Comparison of ENCODE assay signal across 1 cellular context in genomic region chr2:238238766-238239551, GRCh38.
A peak's percentile ranks its signal among the peaks of the same experiment; 100 is the strongest.
TF ChIP-seq lines count a peak whose summit lies in the region.

No MANE protein-coding gene starts in this region.

TF ChIP-seq in HepG2, 621 proteins besides CTCF, POLR2A, EP300 and RAD21 (continued from another document and continues in another):
- TF ChIP-seq ZGPAT (CRISPR knock-in tag; IDR thresholded peaks at IDR 0.05) (peak; percentile 88), FOXO1 (CRISPR knock-in tag; IDR thresholded peaks at IDR 0.05) (peak; percentile 88; the same call in 1 of the 2 replicates), PRPF4 (IDR thresholded peaks at IDR 0.05; ENCODE audit: low read depth, low read length, poor library complexity, severe bottlenecking) (no peak), SOX6 (IDR thresholded peaks at IDR 0.05) (no peak), SOX6 (CRISPR knock-in tag; IDR thresholded peaks at IDR 0.05) (no peak; the same call in none of the 2 replicates), ARNT2 (CRISPR knock-in tag; IDR thresholded peaks at IDR 0.05; ENCODE audit: low read depth) (peak; percentile 99), ASH2L (IDR thresholded peaks at IDR 0.05; ENCODE audit: insufficient read length, low read depth, low read length) (no peak), MLX (CRISPR knock-in tag; IDR thresholded peaks at IDR 0.05) (peak; percentile 93), CHD2 (IDR thresholded peaks at IDR 0.05; ENCODE audit: low read depth, low read length) (no peak), GATAD2A (CRISPR knock-in tag; IDR thresholded peaks at IDR 0.05) (peak; percentile 65), ZBTB7B (CRISPR knock-in tag; IDR thresholded peaks at IDR 0.05) (peak; percentile 51; the same call in 1 of the 2 replicates), IKZF4 (CRISPR knock-in tag; IDR thresholded peaks at IDR 0.05; ENCODE audit: borderline replicate concordance, low read depth, not compliant biosample characterization) (peak; percentile 99), ZNF207 (IDR thresholded peaks at IDR 0.05; ENCODE audit: borderline replicate concordance) (no peak), ZNF251 (CRISPR knock-in tag; IDR thresholded peaks at IDR 0.05) (0 out of 2 replicates have a peak, but pooled peaks have one; percentile 92), SMAD1 (CRISPR knock-in tag; IDR thresholded peaks at IDR 0.05; ENCODE audit: borderline replicate concordance, low read depth) (peak; percentile 93; the same call in 1 of the 2 replicates), ZKSCAN8 (CRISPR knock-in tag; IDR thresholded peaks at IDR 0.05; ENCODE audit: borderline replicate concordance) (0 out of 2 replicates have a peak, but pooled peaks have one; percentile 39), ZNF891 (CRISPR knock-in tag; IDR thresholded peaks at IDR 0.05) (peak; percentile 95), HOXA9 (CRISPR knock-in tag; IDR thresholded peaks at IDR 0.05; ENCODE audit: borderline replicate concordance) (peak; percentile 89; the same call in 1 of the 2 replicates), ZNF556 (CRISPR knock-in tag; IDR thresholded peaks at IDR 0.05; ENCODE audit: borderline replicate concordance) (no peak), ATAD3A (CRISPR knock-in tag; IDR thresholded peaks at IDR 0.05) (peak; percentile 70; the same call in 1 of the 2 replicates), ZNF362 (CRISPR knock-in tag; IDR thresholded peaks at IDR 0.05; ENCODE audit: borderline replicate concordance) (no peak), GRHL1 (CRISPR knock-in tag; conservative IDR thresholded peaks at IDR 0.05) (no peak; the same call in 1 of the 2 replicates), ZNF776 (CRISPR knock-in tag; IDR thresholded peaks at IDR 0.05) (peak; percentile 99), ARNT (IDR thresholded peaks at IDR 0.05) (no peak), KDM2A (CRISPR knock-in tag; IDR thresholded peaks at IDR 0.05; ENCODE audit: borderline replicate concordance, low read depth) (peak; percentile 73), SNAPC2 (CRISPR knock-in tag; IDR thresholded peaks at IDR 0.05) (peak; percentile 85; the same call in 1 of the 2 replicates), ZNF629 (CRISPR knock-in tag; conservative IDR thresholded peaks at IDR 0.05) (peak; percentile 68; the same call in 1 of the 2 replicates), MTA1 (CRISPR knock-in tag; IDR thresholded peaks at IDR 0.05; ENCODE audit: borderline replicate concordance) (peak; percentile 76; the same call in 1 of the 2 replicates), ELF1 (CRISPR knock-in tag; IDR thresholded peaks at IDR 0.05) (peak; percentile 43; the same call in 1 of the 2 replicates), HMG20B (CRISPR knock-in tag; conservative IDR thresholded peaks at IDR 0.05) (peak; percentile 80; the same call in 1 of the 2 replicates), ZFYVE20 (CRISPR knock-in tag; IDR thresholded peaks at IDR 0.05; ENCODE audit: borderline replicate concordance, low read depth) (peak; percentile 99), RBAK (CRISPR knock-in tag; IDR thresholded peaks at IDR 0.05) (peak; percentile 75; the same call in 1 of the 2 replicates), ZBTB26 (CRISPR knock-in tag; IDR thresholded peaks at IDR 0.05; ENCODE audit: borderline replicate concordance) (peak; percentile 93), FOXC1 (CRISPR knock-in tag; IDR thresholded peaks at IDR 0.05; ENCODE audit: borderline replicate concordance) (peak; percentile 99), ZNF274 (CRISPR knock-in tag; IDR thresholded peaks at IDR 0.05) (peak; percentile 96), CAMTA2 (CRISPR knock-in tag; IDR thresholded peaks at IDR 0.05; ENCODE audit: borderline replicate concordance) (peak; percentile 99), ZBTB25 (CRISPR knock-in tag; IDR thresholded peaks at IDR 0.05) (peak; percentile 66), MTERF4 (CRISPR knock-in tag; IDR thresholded peaks at IDR 0.05) (peak; percentile 99; the same call in 1 of the 2 replicates), KDM5A (IDR thresholded peaks at IDR 0.05; ENCODE audit: borderline replicate concordance, low read length) (no peak), HMGXB3 (CRISPR knock-in tag; IDR thresholded peaks at IDR 0.05; ENCODE audit: borderline replicate concordance) (peak; percentile 78), THAP11 (CRISPR knock-in tag; IDR thresholded peaks at IDR 0.05) (peak; percentile 82), ZNF180 (CRISPR knock-in tag; IDR thresholded peaks at IDR 0.05; ENCODE audit: borderline replicate concordance, low read depth) (peak; percentile 93; the same call in 1 of the 2 replicates), NR2F6 (IDR thresholded peaks at IDR 0.05) (no peak), NR2F6 (CRISPR knock-in tag; IDR thresholded peaks at IDR 0.05) (peak; percentile 69), ZNF503 (CRISPR knock-in tag; IDR thresholded peaks at IDR 0.05) (peak; percentile 79), ZNF10 (CRISPR knock-in tag; IDR thresholded peaks at IDR 0.05; ENCODE audit: borderline replicate concordance, low read depth) (peak; percentile 94; the same call in 1 of the 2 replicates), TCF7L2 (IDR thresholded peaks at IDR 0.05; ENCODE audit: low read depth, low read length) (no peak), U2AF2 (IDR thresholded peaks at IDR 0.05; ENCODE audit: low read depth, low read length) (no peak), CEBPG (CRISPR knock-in tag; IDR thresholded peaks at IDR 0.05) (no peak; the same call in 1 of the 2 replicates), ZNF879 (CRISPR knock-in tag; IDR thresholded peaks at IDR 0.05) (peak; percentile 99), STAT5B (CRISPR knock-in tag; IDR thresholded peaks at IDR 0.05) (peak; percentile 97), TOPORS (CRISPR knock-in tag; IDR thresholded peaks at IDR 0.05) (peak; percentile 91; the same call in 1 of the 2 replicates)
